1 cellular context compared by ENCODE assay signal in genomic region chr12:6275609-6276246, GRCh38.
TF ChIP-seq lines count a peak whose summit lies in the region.

No MANE protein-coding gene starts in this region.

TF ChIP-seq in WTC11, 78 proteins besides CTCF, POLR2A, EP300 and RAD21 (continued from another document):
- TF ChIP-seq AFF4 (CRISPR knock-in tag; IDR thresholded peaks at IDR 0.05; ENCODE audit: borderline replicate concordance) (no peak), ZSCAN18 (CRISPR knock-in tag; IDR thresholded peaks at IDR 0.05) (no peak), USF2 (CRISPR knock-in tag; IDR thresholded peaks at IDR 0.05) (no peak), ESRRA (CRISPR knock-in tag; IDR thresholded peaks at IDR 0.05; ENCODE audit: borderline replicate concordance) (no peak), ATF1 (CRISPR knock-in tag; IDR thresholded peaks at IDR 0.05) (no peak), MLX (CRISPR knock-in tag; IDR thresholded peaks at IDR 0.05) (no peak), ETV6 (CRISPR knock-in tag; IDR thresholded peaks at IDR 0.05) (no peak), ERG (CRISPR knock-in tag; IDR thresholded peaks at IDR 0.05) (no peak), CREM (CRISPR knock-in tag; IDR thresholded peaks at IDR 0.05) (no peak), STAT6 (CRISPR knock-in tag; conservative IDR thresholded peaks at IDR 0.05; ENCODE audit: low read depth) (no peak), NFATC4 (CRISPR knock-in tag; IDR thresholded peaks at IDR 0.05) (no peak), NR2C2 (CRISPR knock-in tag; IDR thresholded peaks at IDR 0.05) (no peak)
TF ChIP-seq in WTC11: peak in this region for 0.
